ENCODE assay signal across 14 cellular contexts in genomic region chr3:13004376-13004775, GRCh38.
A peak's percentile ranks its signal among the peaks of the same experiment; 100 is the strongest.
DNase-seq lines count a peak whose midpoint lies in the region; ATAC-seq, FAIRE-seq and TF ChIP-seq lines count a peak whose summit lies in the region.
"Had no signal": no experiment of that assay in that cellular context is flagged by ENCODE, and none has a peak within 500 bp of the region (broad histone marks: within the 10 kb centered on the region; RNA-seq: fewer than 3 reads in every experiment).

No MANE protein-coding gene starts in this region.

- H3K4me1 ChIP-seq in CD8-positive, alpha-beta memory T cell (ENCODE audit: insufficient read depth, low read length): peaks cover 96% of the 10 kb centered on the region
- no peaks in the 10 kb centered on the region for H3K4me1 ChIP-seq in Caco-2

- H3K4me3 Mint-ChIP-seq in CD8-positive, alpha-beta memory T cell: peak overlapping the region in 3 of 7 donors; percentile 22 to 71 (median 38)
- no peak overlapping the region for H3K4me3 Mint-ChIP-seq in chondrocyte (ENCODE audit: unreplicated experiment)
- peak overlapping the region; percentile 65 for H3K4me3 Mint-ChIP-seq in natural killer cell
- H3K4me3 Mint-ChIP-seq in Caco-2 (ENCODE audit: unreplicated experiment): no peak overlapping the region
- H3K4me3 Mint-ChIP-seq: CD8-positive, alpha-beta T cell had no signal

- no peak overlapping the region for H3K4me3 ChIP-seq in CD8-positive, alpha-beta memory T cell (ENCODE audit: low read length)
- H3K4me3 ChIP-seq in Caco-2 (ENCODE audit: low read depth, low read length): no peak overlapping the region
- H3K4me3 ChIP-seq: esophagus muscularis mucosa had no signal

- H3K4me1 Mint-ChIP-seq in CD8-positive, alpha-beta memory T cell: peaks cover 76 to 96% (median 82%) of the 10 kb centered on the region in 3 donors
- H3K4me1 Mint-ChIP-seq in chondrocyte (ENCODE audit: low read depth): peaks cover 8% of the 10 kb centered on the region
- H3K4me1 Mint-ChIP-seq in natural killer cell: peaks cover 84 to 89% of the 10 kb centered on the region in 2 donors
- peaks cover 7% of the 10 kb centered on the region for H3K4me1 Mint-ChIP-seq in Caco-2 (ENCODE audit: low read depth, unreplicated experiment)

- H3K27me3 ChIP-seq in CD8-positive, alpha-beta memory T cell (ENCODE audit: insufficient read depth, low read length, poor library complexity, severe bottlenecking): no peaks in the 10 kb centered on the region
- H3K27me3 ChIP-seq in Caco-2 (replicated peaks; ENCODE audit: control insufficient read depth, insufficient read depth, low read length): no peaks in the 10 kb centered on the region
- H3K27me3 ChIP-seq: esophagus muscularis mucosa had no signal

- CTCF ChIA-PET in CD8-positive, alpha-beta memory T cell (lab: Charles Lee): interaction anchor here (1.2 to 13.0 kb wide), 4 partner anchors 7 to 88 kb away, joined by 3 to 134 read pairs (median 6); no protein-coding TSS in a partner anchor
- CTCF ChIA-PET in Caco-2 (lab: Charles Lee): interaction anchor here (0.6 to 1.3 kb wide), 2 partner anchors 9 to 87 kb away, joined by 3 to 5 read pairs; no protein-coding TSS in a partner anchor

- no peaks in the 10 kb centered on the region for H3K27me3 Mint-ChIP-seq in CD8-positive, alpha-beta memory T cell
- peaks cover 7% of the 10 kb centered on the region for H3K27me3 Mint-ChIP-seq in chondrocyte (ENCODE audit: low read depth)
- H3K27me3 Mint-ChIP-seq in natural killer cell (ENCODE audit: low read depth in 2 of 2): no peaks in the 10 kb centered on the region
- peaks cover 2% of the 10 kb centered on the region for H3K27me3 Mint-ChIP-seq in Caco-2 (ENCODE audit: insufficient read depth, unreplicated experiment)

- H3K27ac ChIP-seq in CD8-positive, alpha-beta memory T cell (ENCODE audit: low read depth, low read length): no peak overlapping the region
- H3K27ac ChIP-seq: esophagus muscularis mucosa had no signal

- ATAC-seq in natural killer cell: no peak
- ATAC-seq: CD8-positive, alpha-beta T cell had no signal

- H3K27ac Mint-ChIP-seq in CD8-positive, alpha-beta memory T cell: peak overlapping the region; percentile 70 to 98 (median 88)
- H3K27ac Mint-ChIP-seq in chondrocyte (ENCODE audit: unreplicated experiment) (no peak overlapping the region), natural killer cell (peak overlapping the region; percentile 98 to 99), Caco-2 (ENCODE audit: unreplicated experiment) (no peak overlapping the region)
- H3K27ac Mint-ChIP-seq: CD8-positive, alpha-beta T cell had no signal

- TF ChIP-seq CTCF in chondrocyte (IDR thresholded peaks at IDR 0.05): no peak
- TF ChIP-seq CTCF in natural killer cell (IDR thresholded peaks at IDR 0.05): no peak
- no peak for TF ChIP-seq CTCF in Caco-2 (IDR thresholded peaks at IDR 0.05; ENCODE audit: insufficient read depth in 1 of 2, low read depth in 1 of 2, low read length in 1 of 2, severe bottlenecking in 1 of 2, unreplicated experiment in 1 of 2)

- no peaks in the 10 kb centered on the region for H3K9me3 ChIP-seq in CD8-positive, alpha-beta memory T cell (ENCODE audit: low read length)
- no peaks in the 10 kb centered on the region for H3K9me3 ChIP-seq in Caco-2
- H3K9me3 ChIP-seq: esophagus muscularis mucosa had no signal

- POLR2A ChIA-PET in CD8-positive, alpha-beta memory T cell (lab: Charles Lee): no interaction called here
- POLR2A ChIA-PET in Caco-2 (lab: Charles Lee): no interaction called here

- no peaks in the 10 kb centered on the region for H3K9me3 Mint-ChIP-seq in CD8-positive, alpha-beta memory T cell
- peaks cover 4% of the 10 kb centered on the region for H3K9me3 Mint-ChIP-seq in chondrocyte (ENCODE audit: low read depth)
- no peaks in the 10 kb centered on the region for H3K9me3 Mint-ChIP-seq in natural killer cell
- no peaks in the 10 kb centered on the region for H3K9me3 Mint-ChIP-seq in Caco-2 (ENCODE audit: unreplicated experiment)
- H3K9me3 Mint-ChIP-seq: CD8-positive, alpha-beta T cell had no signal

- H3K36me3 ChIP-seq in CD8-positive, alpha-beta memory T cell (ENCODE audit: insufficient read depth, low read length): peaks cover 8% of the 10 kb centered on the region
- no peaks in the 10 kb centered on the region for H3K36me3 ChIP-seq in Caco-2 (ENCODE audit: control insufficient read depth, insufficient read depth, low read length)
- H3K36me3 ChIP-seq: esophagus muscularis mucosa had no signal

- peaks cover 8 to 51% (median 11%) of the 10 kb centered on the region in 3 donors for H3K36me3 Mint-ChIP-seq in CD8-positive, alpha-beta memory T cell
- H3K36me3 Mint-ChIP-seq in chondrocyte (ENCODE audit: low read depth): peaks cover 2% of the 10 kb centered on the region
- no peaks in the 10 kb centered on the region for H3K36me3 Mint-ChIP-seq in natural killer cell
- no peaks in the 10 kb centered on the region for H3K36me3 Mint-ChIP-seq in Caco-2 (ENCODE audit: insufficient read depth, unreplicated experiment)

- no TSS peak for BruUV-seq in Caco-2 (replicated peaks; lab: Mats Ljungman, UMichigan)

- intact Hi-C loops in natural killer cell (cut with micrococcal nuclease): no loop called here
- intact Hi-C loops in Caco-2 (cut with micrococcal nuclease; ENCODE audit: unreplicated experiment): no loop called here

- DNase-seq in CD8-positive, alpha-beta memory T cell: no peak
- DNase-seq in NOMO-1 (lab: John Stamatoyannopoulos, UW; ENCODE audit: unreplicated experiment in 2 of 2) (peak; percentile 58 to 64), chondrocyte (ENCODE audit: low spot score) (peak; percentile 56), natural killer cell (no peak), HTR-8/SVneo (ENCODE audit: insufficient read length, low spot score) (no peak), Caco-2 (no peak), NCI-H146 (lab: John Stamatoyannopoulos, UW) (no peak)
- DNase-seq in activated CD8-positive, alpha-beta memory T cell treated with anti-CD3 and anti-CD28 coated beads, Interleukin-2, amount 50 U/mL, for 48 hours: no peak
- DNase-seq: activated CD4-positive, alpha-beta T cell treated with anti-CD3 and anti-CD28 coated beads, Interleukin-2, amount 50 U/mL, for 48 hours; activated naive CD4-positive, alpha-beta T cell treated with Interleukin-2 at 50 U/mL for 16 hours; CD8-positive, alpha-beta T cell; NCI-H187; retina had no signal

- no peak for FAIRE-seq in HTR-8/SVneo (lab: Jason Lieb, UNC)

Comparison
In these comparisons a context has a peak if more than half of its experiments do, and no peak if none do; other contexts are left out.
1. DNase-seq: peak in NOMO-1 (2 of 2) and chondrocyte (single experiment); none in CD8-positive, alpha-beta memory T cell (0 of 5), natural killer cell (single experiment), HTR-8/SVneo (single experiment), Caco-2 (0 of 2), activated CD8-positive, alpha-beta memory T cell treated with anti-CD3 and anti-CD28 coated beads, Interleukin-2, amount 50 U/mL, for 48 hours (single experiment) and NCI-H146 (single experiment).
2. H3K27ac Mint-ChIP-seq: peak in CD8-positive, alpha-beta memory T cell (8 of 8) and natural killer cell (2 of 2); none in chondrocyte (single experiment) and Caco-2 (single experiment).